ENCODE assay signal across 8 cellular contexts in genomic region chr13:50911051-50911690, GRCh38. TPM values are rescaled to one million over a fixed set of nuclear protein-coding genes. Genes with fewer than 3 reads are reported as not detected.
DNase-seq lines count a peak whose midpoint lies in the region; ATAC-seq, FAIRE-seq and TF ChIP-seq lines count a peak whose summit lies in the region.

No MANE protein-coding gene starts in this region.

- H3K27ac ChIP-seq in A673 (ENCODE audit: low read depth, low read length, poor library complexity, severe bottlenecking): no peak overlapping the region
- H3K27ac ChIP-seq in spleen: peak overlapping the region; percentile 87 to 98 (median 96)

- TF ChIP-seq POLR2A in spleen (IDR thresholded peaks at IDR 0.05): no peak

- H3K9me3 ChIP-seq in A673 (ENCODE audit: low read depth, low read length, poor library complexity, severe bottlenecking) (no peaks in the 10 kb centered on the region), spleen (no peaks in the 10 kb centered on the region)

- H3K4me3 ChIP-seq in A673 (ENCODE audit: low read depth, low read length, poor library complexity, severe bottlenecking) (peak overlapping the region; percentile 70), fibroblast of mammary gland (ENCODE audit: control insufficient read depth, low read depth, low read length) (peak overlapping the region; percentile 76), spleen (peak overlapping the region in 7 of 8 donors; percentile 73 to 90 (median 85))

- FAIRE-seq in GM19239 (lab: Jason Lieb, UNC): peak; percentile 95

- peaks cover 9% of the 10 kb centered on the region for H3K4me1 ChIP-seq in A673 (ENCODE audit: insufficient read depth, low read length, poor library complexity, severe bottlenecking)
- H3K4me1 ChIP-seq in spleen: peaks cover 38 to 81% (median 63%) of the 10 kb centered on the region in 6 donors

- TSS peak; percentile 31 for BruUV-seq in A673 (replicated peaks; lab: Mats Ljungman, UMichigan)

- 21 to 28% (median 24%) methylated on average over 6 of the region's 6 CpGs for WGBS in spleen, 5 donors

- CTCF ChIA-PET in A673 (lab: Charles Lee): interaction anchor here (0.5 to 1.0 kb wide), 2 partner anchors 110 to 242 kb away, joined by 3 to 4 read pairs; no protein-coding TSS in a partner anchor

- TF ChIP-seq CTCF in A673 (conservative IDR thresholded peaks at IDR 0.05; ENCODE audit: low read depth, low read length): no peak
- no peak for TF ChIP-seq CTCF in fibroblast of mammary gland (conservative IDR thresholded peaks at IDR 0.05; ENCODE audit: control insufficient read depth, insufficient read depth, low read depth, low read length)
- no peak for TF ChIP-seq CTCF in spleen (IDR thresholded peaks at IDR 0.05 in 8 of 11, conservative IDR thresholded peaks at IDR 0.05 in 3 of 11)

- DNase-seq in A673 (ENCODE audit: low spot score) (peak; percentile 19), GM19239 (ENCODE audit: insufficient read length, low spot score) (no peak), SW480 (ENCODE audit: low spot score) (peak; percentile 15), fibroblast of mammary gland (ENCODE audit: low read depth) (peak; percentile 41), spleen (no peak), NCI-H2196 treated with DMSO at 0.1 percent for 48 hours (lab: John Stamatoyannopoulos, UW; ENCODE audit: unreplicated experiment) (no peak)

- no peaks in the 10 kb centered on the region for H3K27me3 ChIP-seq in A673 (replicated peaks; ENCODE audit: insufficient read depth, low read depth, low read length, poor library complexity)
- no peaks in the 10 kb centered on the region for H3K27me3 ChIP-seq in spleen (replicated peaks in 1 of 7)

- POLR2A ChIA-PET in A673 (lab: Charles Lee; ENCODE audit: low non-redundant PET): no interaction called here

- ATAC-seq in HG03432 (IDR thresholded peaks at IDR 0.05; ENCODE audit: unreplicated experiment) (no peak), GM21737 (IDR thresholded peaks at IDR 0.05; ENCODE audit: unreplicated experiment) (no peak)

- intact Hi-C loops in A673 (cut with micrococcal nuclease; ENCODE audit: unreplicated experiment): loop anchor here (5.0 kb wide), 4 partner anchors 104 to 934 kb away; no protein-coding TSS in a partner anchor
- intact Hi-C loops in spleen (cut with DNase I; ENCODE audit: low total_unique reads): loop anchor here (5.0 kb wide), 2 partner anchors 379 to 934 kb away; no protein-coding TSS in a partner anchor

- H3K36me3 ChIP-seq in A673 (ENCODE audit: insufficient read depth, low read length, poor library complexity, severe bottlenecking): no peaks in the 10 kb centered on the region
- H3K36me3 ChIP-seq in spleen: no peaks in the 10 kb centered on the region

RNA-seq across cellular contexts. Expression of gene RNASEH2B, which starts 1.6 kb away (rescaled TPM):
- total RNA-seq in A673 (2021) (74.1 and 80.7 TPM in 2 replicates), spleen (10 to 100 TPM; 57.2 to 84.8 (median 70.3) TPM)
- 100 to 1,000 TPM in 2 of 3 donors, 10 to 100 TPM in 1; 81.1 to 129 (median 103) TPM for polyA plus RNA-seq in spleen

Comparison
In these comparisons a context has a peak if more than half of its experiments do, and no peak if none do; other contexts are left out.
1. DNase-seq: peak in A673 (single experiment), SW480 (single experiment) and fibroblast of mammary gland (single experiment); none in GM19239 (single experiment), spleen (single experiment) and NCI-H2196 treated with DMSO at 0.1 percent for 48 hours (single experiment).
2. Peak in every context shown above with its lines, with median percentiles within 50 percentile points of each other: H3K4me3 ChIP-seq.